9 cellular contexts compared by ENCODE assay signal in genomic region chr2:42962521-42962953, GRCh38.
DNase-seq lines count a peak whose midpoint lies in the region; ATAC-seq and TF ChIP-seq lines count a peak whose summit lies in the region.
"Had no signal": no experiment of that assay in that cellular context is flagged by ENCODE, and none has a peak within 500 bp of the region (broad histone marks: within the 10 kb centered on the region; RNA-seq: fewer than 3 reads in every experiment).

No MANE protein-coding gene starts in this region.

- H3K9me3 ChIP-seq in BLaER1 treated with 17β-estradiol and CSF1 and Interleukin-3, amounts not matched to agents 10 nM and 100 nM (replicated peaks in 1 of 11): no peaks in the 10 kb centered on the region
- H3K9me3 ChIP-seq in neural progenitor cell (ENCODE audit: low read depth): no peaks in the 10 kb centered on the region

- DNase-seq in coronary artery (ENCODE audit: low spot score) (no peak), neural progenitor cell (ENCODE audit: low spot score) (no peak), left lobe of liver (ENCODE audit: low spot score) (no peak), NCI-H524 treated with DMSO at 0.1 percent for 48 hours (lab: John Stamatoyannopoulos, UW) (no peak)
- DNase-seq: cortex of kidney had no signal

- peaks cover 77 to 94% (median 87%) of the 10 kb centered on the region in 10 experiments for H3K4me1 ChIP-seq in BLaER1 treated with 17β-estradiol and CSF1 and Interleukin-3, amounts not matched to agents 10 nM and 100 nM
- H3K4me1 ChIP-seq in neural progenitor cell: peaks cover 34% of the 10 kb centered on the region

- ATAC-seq in HG02610 (IDR thresholded peaks at IDR 0.05; ENCODE audit: unreplicated experiment): peak; percentile 48
- ATAC-seq in left lobe of liver: no peak
- no peak for ATAC-seq in HG03108 (IDR thresholded peaks at IDR 0.05; ENCODE audit: unreplicated experiment)
- ATAC-seq in GM21360 (IDR thresholded peaks at IDR 0.05; ENCODE audit: unreplicated experiment): no peak

- no peaks in the 10 kb centered on the region for H3K27me3 ChIP-seq in BLaER1 treated with 17β-estradiol and CSF1 and Interleukin-3, amounts not matched to agents 10 nM and 100 nM
- no peaks in the 10 kb centered on the region for H3K27me3 ChIP-seq in neural progenitor cell

- H3K9ac ChIP-seq in BLaER1 treated with 17β-estradiol and CSF1 and Interleukin-3, amounts not matched to agents 10 nM and 100 nM: peak overlapping the region in 10 of 11 experiments; percentile 61 to 92 (median 85); a peak in 19 of 22 replicates
- H3K9ac ChIP-seq in neural progenitor cell: no peak overlapping the region

- no peaks in the 10 kb centered on the region for H3K9me3 Mint-ChIP-seq in neural progenitor cell

- TF ChIP-seq CTCF in coronary artery (IDR thresholded peaks at IDR 0.05) (no peak), neural progenitor cell (IDR thresholded peaks at IDR 0.05) (no peak)

- peaks cover 19% of the 10 kb centered on the region for H3F3A ChIP-seq in neural progenitor cell (ENCODE audit: low read depth)

- H3K4me2 ChIP-seq in BLaER1 treated with 17β-estradiol and CSF1 and Interleukin-3, amounts not matched to agents 10 nM and 100 nM: peak overlapping the region; percentile 66 to 93 (median 87)
- H3K4me2 ChIP-seq in neural progenitor cell: no peak overlapping the region

- H3K27me3 Mint-ChIP-seq in neural progenitor cell (ENCODE audit: insufficient read depth, low read depth): peaks cover 9% of the 10 kb centered on the region

- H3K79me2 ChIP-seq in neural progenitor cell (ENCODE audit: low read depth): no peaks in the 10 kb centered on the region

- no peak overlapping the region for H2AFZ ChIP-seq in neural progenitor cell (replicated peaks)

- no peaks in the 10 kb centered on the region for H3K36me3 Mint-ChIP-seq in neural progenitor cell

- H4K20me1 ChIP-seq in BLaER1 treated with 17β-estradiol and CSF1 and Interleukin-3, amounts not matched to agents 10 nM and 100 nM: no peaks in the 10 kb centered on the region
- no peaks in the 10 kb centered on the region for H4K20me1 ChIP-seq in neural progenitor cell (ENCODE audit: low read depth)

- peak overlapping the region in 5 of 10 experiments; percentile 19 to 48 (median 37); a peak in 9 of 20 replicates for H3K4me3 ChIP-seq in BLaER1 treated with 17β-estradiol and CSF1 and Interleukin-3, amounts not matched to agents 10 nM and 100 nM
- H3K4me3 ChIP-seq in coronary artery (no peak overlapping the region), neural progenitor cell (no peak overlapping the region)

- no peak overlapping the region for H3K4me3 Mint-ChIP-seq in neural progenitor cell

- H3K27ac Mint-ChIP-seq in neural progenitor cell: peak overlapping the region; percentile 29

- no peaks in the 10 kb centered on the region for H3K36me3 ChIP-seq in BLaER1 treated with 17β-estradiol and CSF1 and Interleukin-3, amounts not matched to agents 10 nM and 100 nM
- no peaks in the 10 kb centered on the region for H3K36me3 ChIP-seq in neural progenitor cell

- H3K4me1 Mint-ChIP-seq in neural progenitor cell: peaks cover 34% of the 10 kb centered on the region

- H3K27ac ChIP-seq in BLaER1 treated with 17β-estradiol and CSF1 and Interleukin-3, amounts not matched to agents 10 nM and 100 nM: peak overlapping the region in 10 of 11 experiments; percentile 46 to 99 (median 96); a peak in 19 of 22 replicates
- peak overlapping the region; percentile 69 to 93 for H3K27ac ChIP-seq in coronary artery
- no peak overlapping the region for H3K27ac ChIP-seq in neural progenitor cell
